In genomic region chrX:27555514-27555913, GRCh38 we compare ENCODE assay signal across 9 cellular contexts. TPM values are rescaled to one million over a fixed set of nuclear protein-coding genes. Genes with fewer than 3 reads are reported as not detected.
DNase-seq lines count a peak whose midpoint lies in the region; ATAC-seq and TF ChIP-seq lines count a peak whose summit lies in the region.
"Had no signal": no experiment of that assay in that cellular context is flagged by ENCODE, and none has a peak within 500 bp of the region (broad histone marks: within the 10 kb centered on the region; RNA-seq: fewer than 3 reads in every experiment).

No MANE protein-coding gene starts in this region.

- H3K27ac ChIP-seq in 22Rv1 (no peak overlapping the region), OCI-LY7 (ENCODE audit: low read depth, low read length, poor library complexity, severe bottlenecking) (no peak overlapping the region)

- H3K9me2 ChIP-seq in OCI-LY7 (ENCODE audit: insufficient read depth, low read length), result no peaks in the 10 kb centered on the region

- no peaks in the 10 kb centered on the region for H3K4me1 ChIP-seq in OCI-LY7 (ENCODE audit: insufficient read depth, low read length, poor library complexity, severe bottlenecking)

- ATAC-seq in GM21576 (IDR thresholded peaks at IDR 0.05; ENCODE audit: unreplicated experiment) (peak; percentile 56), HG03025 (IDR thresholded peaks at IDR 0.05; ENCODE audit: low FRiP score, unreplicated experiment) (no peak), HG03108 (IDR thresholded peaks at IDR 0.05; ENCODE audit: unreplicated experiment) (no peak), HG02970 (IDR thresholded peaks at IDR 0.05; ENCODE audit: low FRiP score, unreplicated experiment) (no peak)
- ATAC-seq: activated T-cell treated with anti-CD3 and anti-CD28 coated beads, Interleukin-2, amount 50 U/mL, for 4 hours had no signal

- H3K36me3 ChIP-seq in OCI-LY7 (ENCODE audit: insufficient read depth, low read length), result no peaks in the 10 kb centered on the region

- intact Hi-C loops in OCI-LY7 (cut with micrococcal nuclease; ENCODE audit: unreplicated experiment), result no loop called here

- no peaks in the 10 kb centered on the region for H3K79me2 ChIP-seq in OCI-LY7 (ENCODE audit: insufficient read depth, low read depth, low read length)

- CTCF ChIA-PET in OCI-LY7 (lab: Charles Lee; ENCODE audit: unreplicated experiment), result no interaction called here

- DNase-seq in OCI-LY7 (ENCODE audit: low spot score) (peak; percentile 0), fibroblast of pulmonary artery (ENCODE audit: low read depth) (peak; percentile 71)
- DNase-seq in stimulated activated CD4-positive, alpha-beta T cell treated with anti-CD3 and anti-CD28 coated beads, Interleukin-4, amount 100 ng/mL, for 4 hours, result no peak
- DNase-seq: activated T-cell treated with anti-CD3 and anti-CD28 coated beads, Interleukin-2, amount 50 U/mL, for 4 hours had no signal

- no peak overlapping the region for H2AFZ ChIP-seq in OCI-LY7 (ENCODE audit: low read length)

- BruUV-seq in OCI-LY7 (replicated peaks; lab: Mats Ljungman, UMichigan), result no TSS peak

- TF ChIP-seq CTCF in 22Rv1 (IDR thresholded peaks at IDR 0.05), result peak; percentile 64
- TF ChIP-seq CTCF in OCI-LY7 (conservative IDR thresholded peaks at IDR 0.05; ENCODE audit: low read length), result peak; percentile 54; the same call in 1 of the 2 replicates
- TF ChIP-seq CTCF in fibroblast of pulmonary artery (IDR thresholded peaks at IDR 0.05; ENCODE audit: low read length, missing control alignments), result peak; percentile 63

- no peak overlapping the region for H3K4me2 ChIP-seq in OCI-LY7 (ENCODE audit: low read length)

- no peaks in the 10 kb centered on the region for H4K20me1 ChIP-seq in OCI-LY7 (ENCODE audit: insufficient read depth, low read length)

- H3K4me3 ChIP-seq in OCI-LY7 (ENCODE audit: low read depth, low read length, poor library complexity, severe bottlenecking) (no peak overlapping the region), fibroblast of pulmonary artery (replicated peaks; ENCODE audit: low read depth, low read length) (no peak overlapping the region)

- POLR2A ChIA-PET in OCI-LY7 (lab: Charles Lee), result no interaction called here

- H3K9me3 ChIP-seq in OCI-LY7 (ENCODE audit: low read length), result no peaks in the 10 kb centered on the region

RNA-seq across cellular contexts. Expression of gene DCAF8L2, which starts 34.6 kb away (rescaled TPM):
- total RNA-seq in OCI-LY7 (2014; rRNA removed; shearing (Covaris generic)), result not detected in 2 replicates
- total RNA-seq in OCI-LY7 (2022), result not detected in 2 replicates
- total RNA-seq: activated T-cell treated with anti-CD3 and anti-CD28 coated beads, Interleukin-2, amount 50 U/mL, for 4 hours had no signal

Comparison
In these comparisons a context has a peak if more than half of its experiments do, and no peak if none do; other contexts are left out.
1. DNase-seq: peak in OCI-LY7 (single experiment) and fibroblast of pulmonary artery (single experiment); none in stimulated activated CD4-positive, alpha-beta T cell treated with anti-CD3 and anti-CD28 coated beads, Interleukin-4, amount 100 ng/mL, for 4 hours (0 of 2).
2. Peak in every context shown above with its lines, with median percentiles within 50 percentile points of each other: CTCF ChIP-seq.